ENCODE assay signal across 8 cellular contexts in the genomic region with DNA sequence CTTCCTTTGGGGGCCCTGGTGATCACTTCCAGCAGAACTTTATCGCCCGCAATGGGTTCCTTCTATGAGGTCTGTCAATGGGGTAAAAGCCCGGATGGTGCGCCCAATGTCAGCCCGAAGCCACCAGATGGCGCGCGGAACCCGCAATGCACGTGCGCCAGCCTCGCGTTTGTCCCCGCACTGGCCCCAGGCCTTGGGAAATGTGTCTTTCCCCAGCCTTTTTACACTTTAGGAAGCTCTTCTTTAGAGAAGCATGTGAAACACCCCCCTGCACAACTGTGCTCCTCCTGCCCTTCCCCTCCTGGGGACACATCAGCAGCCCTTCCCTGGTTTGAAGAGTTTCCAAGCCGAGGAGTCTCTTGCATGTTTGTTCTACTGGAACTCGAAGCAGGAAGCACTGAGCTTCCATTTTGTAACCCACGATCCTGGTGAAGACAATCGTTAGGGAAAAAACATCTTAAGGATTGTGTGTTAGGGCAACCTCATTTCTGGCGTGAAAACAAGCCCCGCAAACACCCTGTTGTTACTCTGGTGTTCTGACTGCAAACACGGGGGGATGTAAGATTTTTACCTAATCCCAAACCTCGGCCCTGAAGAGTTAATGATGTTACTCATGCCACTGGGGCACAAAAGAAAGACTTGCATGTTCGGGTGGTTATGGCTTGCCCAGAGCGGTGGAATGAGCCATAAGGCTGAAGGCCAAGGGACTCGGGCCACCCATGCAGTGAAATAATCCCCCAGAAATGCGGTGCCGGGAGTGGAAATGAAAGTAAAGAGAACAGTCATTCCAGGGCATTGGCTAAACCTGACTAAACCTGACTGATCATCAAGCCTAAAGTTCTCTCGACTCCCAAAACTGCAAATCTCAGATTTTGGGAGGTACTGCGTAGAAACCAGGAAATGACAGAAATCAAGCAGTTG. TPM values are rescaled to one million over a fixed set of nuclear protein-coding genes. Genes with fewer than 3 reads are reported as not detected.
DNase-seq lines count a peak whose midpoint lies in the region; ATAC-seq and TF ChIP-seq lines count a peak whose summit lies in the region.

No MANE protein-coding gene starts in this region.

- peak overlapping the region in 1 of 3 donors; percentile 75 for H3K27ac Mint-ChIP-seq in CD4-positive, CD25-positive, alpha-beta regulatory T cell

- no peak overlapping the region for H3K4me3 Mint-ChIP-seq in CD4-positive, CD25-positive, alpha-beta regulatory T cell

- H3K9ac ChIP-seq in subcutaneous abdominal adipose tissue (ENCODE audit: low read length in 5 of 5) = peak overlapping the region in 3 of 5 donors; percentile 1 to 66 (median 57)

- H3K27ac ChIP-seq in CD4-positive, CD25-positive, alpha-beta regulatory T cell (ENCODE audit: insufficient read depth, low read length, poor library complexity, severe bottlenecking) = no peak overlapping the region
- H3K27ac ChIP-seq in SJSA1 (peak overlapping the region; percentile 91), foreskin keratinocyte (peak overlapping the region; percentile 91), subcutaneous abdominal adipose tissue (ENCODE audit: low read depth, low read length) (peak overlapping the region; percentile 90)

- H3K36me3 ChIP-seq in CD4-positive, CD25-positive, alpha-beta regulatory T cell (ENCODE audit: control insufficient read depth, insufficient read depth, low read length) = no peaks in the 10 kb centered on the region
- no peaks in the 10 kb centered on the region for H3K36me3 ChIP-seq in MG63
- H3K36me3 ChIP-seq in SJSA1 = no peaks in the 10 kb centered on the region
- no peaks in the 10 kb centered on the region for H3K36me3 ChIP-seq in subcutaneous abdominal adipose tissue (ENCODE audit: control insufficient read depth in 5 of 5, insufficient read depth in 5 of 5, low read length in 5 of 5)

- peaks cover 14% of the 10 kb centered on the region for H3K27me3 Mint-ChIP-seq in CD4-positive, CD25-positive, alpha-beta regulatory T cell

- no peaks in the 10 kb centered on the region for H3K36me3 Mint-ChIP-seq in CD4-positive, CD25-positive, alpha-beta regulatory T cell

- peaks cover 4% of the 10 kb centered on the region for H3K4me1 ChIP-seq in CD4-positive, CD25-positive, alpha-beta regulatory T cell (ENCODE audit: control insufficient read depth, insufficient read depth, low read length, poor library complexity, severe bottlenecking)
- H3K4me1 ChIP-seq in SJSA1 (replicated peaks) (peaks cover 45% of the 10 kb centered on the region), foreskin keratinocyte (peaks cover 23% of the 10 kb centered on the region), subcutaneous abdominal adipose tissue (ENCODE audit: control insufficient read depth in 5 of 5, insufficient read depth in 5 of 5, low read length in 5 of 5) (peaks cover 8 to 32% (median 21%) of the 10 kb centered on the region in 5 donors)

- peak; percentile 56 to 81 (median 73) for DNase-seq in CD4-positive, CD25-positive, alpha-beta regulatory T cell
- DNase-seq in MG63 = peak; percentile 96
- DNase-seq in SJSA1 (ENCODE audit: low read depth in 1 of 2, low spot score in 2 of 2) = peak; percentile 97
- peak; percentile 69 to 80 (median 75) for DNase-seq in activated naive CD4-positive, alpha-beta T cell (lab: John Stamatoyannopoulos, UW)
- DNase-seq in foreskin keratinocyte = peak; percentile 70 to 91
- DNase-seq in occipital lobe (lab: John Stamatoyannopoulos, UW) = peak; percentile 80

- peak overlapping the region; percentile 14 for H3K4me3 ChIP-seq in CD4-positive, CD25-positive, alpha-beta regulatory T cell (ENCODE audit: low read depth, low read length)
- H3K4me3 ChIP-seq in MG63 = peak overlapping the region; percentile 15
- H3K4me3 ChIP-seq in SJSA1 = no peak overlapping the region
- H3K4me3 ChIP-seq in subcutaneous abdominal adipose tissue (ENCODE audit: low read depth in 1 of 5, low read length in 5 of 5) = peak overlapping the region in 4 of 5 donors; percentile 39 to 62 (median 40)

- peaks cover 0 to 14% (median 9%) of the 10 kb centered on the region in 4 donors for H3K4me1 Mint-ChIP-seq in CD4-positive, CD25-positive, alpha-beta regulatory T cell

- H3K27me3 ChIP-seq in CD4-positive, CD25-positive, alpha-beta regulatory T cell (ENCODE audit: control insufficient read depth, insufficient read depth, low read length) = no peaks in the 10 kb centered on the region
- H3K27me3 ChIP-seq in MG63 = no peaks in the 10 kb centered on the region
- no peaks in the 10 kb centered on the region for H3K27me3 ChIP-seq in SJSA1 (replicated peaks)
- H3K27me3 ChIP-seq in foreskin keratinocyte = no peaks in the 10 kb centered on the region
- H3K27me3 ChIP-seq in subcutaneous abdominal adipose tissue (ENCODE audit: control insufficient read depth in 5 of 5, insufficient read depth in 4 of 5, low read length in 5 of 5) = no peaks in the 10 kb centered on the region

- H3K9me3 ChIP-seq in CD4-positive, CD25-positive, alpha-beta regulatory T cell (ENCODE audit: control insufficient read depth in 2 of 2, low read length in 2 of 2) = no peaks in the 10 kb centered on the region
- H3K9me3 ChIP-seq in MG63 (no peaks in the 10 kb centered on the region), SJSA1 (replicated peaks) (no peaks in the 10 kb centered on the region), subcutaneous abdominal adipose tissue (ENCODE audit: control insufficient read depth in 5 of 5, low read length in 5 of 5) (no peaks in the 10 kb centered on the region)

- TF ChIP-seq CTCF in foreskin keratinocyte (conservative IDR thresholded peaks at IDR 0.05) = peak; percentile 98

- H3K9me3 Mint-ChIP-seq in CD4-positive, CD25-positive, alpha-beta regulatory T cell = no peaks in the 10 kb centered on the region

- peak; percentile 83 to 94 for ATAC-seq in CD4-positive, CD25-positive, alpha-beta regulatory T cell (ENCODE audit: low read depth in 2 of 2)
- ATAC-seq in GM21423 (IDR thresholded peaks at IDR 0.05; ENCODE audit: unreplicated experiment) (peak; percentile 42), foreskin keratinocyte (peak; percentile 70)

RNA-seq across cellular contexts. Expression of gene TARBP1, which starts 20.4 kb away (rescaled TPM):
- total RNA-seq in CD4-positive, CD25-positive, alpha-beta regulatory T cell = 30.0 TPM
- 10 to 100 TPM in 1 of 4 donors, 1 to 10 TPM in 3; 6.9 to 10.4 (median 8.8) TPM for polyA plus RNA-seq in CD4-positive, CD25-positive, alpha-beta regulatory T cell
- total RNA-seq in MG63 (2014; rRNA removed; shearing (Covaris generic); ENCODE audit: low replicate concordance) = 21.5 and 43.9 TPM in 2 replicates
- total RNA-seq in SJSA1 (2014; rRNA removed; shearing (Covaris generic)) = 18.9 and 21.0 TPM in 2 replicates
- total RNA-seq in foreskin keratinocyte = 15.3 and 20.1 TPM in 2 replicates
- polyA plus RNA-seq in foreskin keratinocyte = 9.6 and 12.2 TPM in 2 replicates
- 90.6 TPM for total RNA-seq in occipital lobe
